ENCODE assay signal across 1 cellular context in genomic region chr12:11812558-11813421, GRCh38.
TF ChIP-seq lines count a peak whose summit lies in the region.

No MANE protein-coding gene starts in this region.

TF ChIP-seq in K562, 482 proteins besides CTCF, POLR2A, EP300 and RAD21 (continued from another document):
- no peak for TF ChIP-seq CLOCK (CRISPR knock-in tag; IDR thresholded peaks at IDR 0.05; ENCODE audit: borderline replicate concordance)
- no peak for TF ChIP-seq SP2 (IDR thresholded peaks at IDR 0.05; ENCODE audit: extremely low read depth, low read depth, low read length, poor library complexity, severe bottlenecking)
- TF ChIP-seq KAT2B (IDR thresholded peaks at IDR 0.05; ENCODE audit: low read depth, low read length), result no peak
- no peak for TF ChIP-seq LARP7 (IDR thresholded peaks at IDR 0.05)
- TF ChIP-seq U2AF1 (optimal IDR thresholded peaks at IDR 0.05; ENCODE audit: low read depth, low read length), result no peak
- TF ChIP-seq ZNF696 (CRISPR knock-in tag; conservative IDR thresholded peaks at IDR 0.05), result no peak
- no peak for TF ChIP-seq RUNX1 (IDR thresholded peaks at IDR 0.05; ENCODE audit: low read depth)
- TF ChIP-seq MCM2 (IDR thresholded peaks at IDR 0.05; ENCODE audit: low read depth), result no peak
- TF ChIP-seq CREB1 (IDR thresholded peaks at IDR 0.05), result no peak
- TF ChIP-seq CREB1 (CRISPR knock-in tag; IDR thresholded peaks at IDR 0.05), result no peak
- TF ChIP-seq TEAD2 (tag; IDR thresholded peaks at IDR 0.05), result no peak
- TF ChIP-seq ZSCAN29 (IDR thresholded peaks at IDR 0.05), result no peak
- no peak for TF ChIP-seq TBP (optimal IDR thresholded peaks at IDR 0.05; ENCODE audit: low read depth, low read length)
- no peak for TF ChIP-seq PREB (CRISPR knock-in tag; IDR thresholded peaks at IDR 0.05)
- no peak for TF ChIP-seq USF2 (CRISPR knock-in tag; IDR thresholded peaks at IDR 0.05)
- no peak for TF ChIP-seq MTA3 (IDR thresholded peaks at IDR 0.05; ENCODE audit: borderline replicate concordance)
